In genomic region chr22:49094151-49094550, GRCh38 we compare ENCODE assay signal across 19 cellular contexts.
DNase-seq lines count a peak whose midpoint lies in the region; ATAC-seq and TF ChIP-seq lines count a peak whose summit lies in the region.
"Had no signal": no experiment of that assay in that cellular context is flagged by ENCODE, and none has a peak within 500 bp of the region (broad histone marks: within the 10 kb centered on the region; RNA-seq: fewer than 3 reads in every experiment).

No MANE protein-coding gene starts in this region.

- POLR2A ChIA-PET in WTC11 (lab: Charles Lee): no interaction called here

- no peaks in the 10 kb centered on the region for H3K4me1 ChIP-seq in prostate gland (replicated peaks)

- H3K27me3 ChIP-seq in prostate gland (replicated peaks; ENCODE audit: insufficient read depth): peaks cover 19% of the 10 kb centered on the region

- DNase-seq in Right ventricle myocardium inferior (ENCODE audit: missing footprints): peak; percentile 41
- no peak for DNase-seq in left ventricle myocardium superior
- peak; percentile 14 for DNase-seq in NB4 (ENCODE audit: low read depth)
- DNase-seq in NCI-H69 (lab: John Stamatoyannopoulos, UW): peak; percentile 80
- DNase-seq in WTC11 (ENCODE audit: low spot score): no peak
- no peak for DNase-seq in activated CD8-positive, alpha-beta memory T cell treated with anti-CD3 and anti-CD28 coated beads, Interleukin-2, amount 10 ng/mL, durations not matched to agents 7 days and 5 days
- DNase-seq in prostate gland (ENCODE audit: low spot score): no peak
- DNase-seq: DMS 273 treated with DMSO at 0.1 percent for 48 hours, GDM1, H9, KG1, NCI-H1436, NCI-H2107, NCI-H226, NCI-H526, T-cell had no signal

- H3K4me3 Mint-ChIP-seq in WTC11: no peak overlapping the region
- no peak overlapping the region for H3K4me3 Mint-ChIP-seq in activated CD8-positive, alpha-beta memory T cell treated with anti-CD3 and anti-CD28 coated beads, Interleukin-2, amount 10 ng/mL, durations not matched to agents 7 days and 5 days
- H3K4me3 Mint-ChIP-seq: H9, T-cell had no signal

- no peak for TF ChIP-seq POLR2A in NB4 (IDR thresholded peaks at IDR 0.05; ENCODE audit: extremely low read depth, insufficient read length)
- no peak for TF ChIP-seq POLR2A in prostate gland (IDR thresholded peaks at IDR 0.05)

- H3K27ac Mint-ChIP-seq in WTC11: no peak overlapping the region
- H3K27ac Mint-ChIP-seq in activated CD8-positive, alpha-beta memory T cell treated with anti-CD3 and anti-CD28 coated beads, Interleukin-2, amount 10 ng/mL, durations not matched to agents 7 days and 5 days: no peak overlapping the region
- H3K27ac Mint-ChIP-seq: H9, T-cell had no signal

- no peak for ATAC-seq in Right ventricle myocardium inferior
- ATAC-seq in left ventricle myocardium superior: no peak
- no peak for ATAC-seq in WTC11
- no peak for ATAC-seq in activated CD8-positive, alpha-beta memory T cell treated with anti-CD3 and anti-CD28 coated beads, Interleukin-2, amount 10 ng/mL, durations not matched to agents 7 days and 5 days
- ATAC-seq: A549, SK-N-SH treated with all-trans-retinoic acid at 6 μM for 48 hours, T-cell had no signal

- H3K9me3 Mint-ChIP-seq in WTC11: peaks cover 5% of the 10 kb centered on the region
- no peaks in the 10 kb centered on the region for H3K9me3 Mint-ChIP-seq in activated CD8-positive, alpha-beta memory T cell treated with anti-CD3 and anti-CD28 coated beads, Interleukin-2, amount 10 ng/mL, durations not matched to agents 7 days and 5 days (ENCODE audit: low read depth)
- H3K9me3 Mint-ChIP-seq: T-cell had no signal

- H3K4me3 ChIP-seq in NB4 (ENCODE audit: low read depth, low read length) (no peak overlapping the region), prostate gland (no peak overlapping the region)
- H3K4me3 ChIP-seq: A549 had no signal

- no peaks in the 10 kb centered on the region for H3K36me3 ChIP-seq in prostate gland

- H3K27ac ChIP-seq in prostate gland: no peak overlapping the region
- H3K27ac ChIP-seq: A549, C4-2B had no signal

- H3K36me3 Mint-ChIP-seq in WTC11: no peaks in the 10 kb centered on the region
- no peaks in the 10 kb centered on the region for H3K36me3 Mint-ChIP-seq in activated CD8-positive, alpha-beta memory T cell treated with anti-CD3 and anti-CD28 coated beads, Interleukin-2, amount 10 ng/mL, durations not matched to agents 7 days and 5 days
- H3K36me3 Mint-ChIP-seq: T-cell had no signal

- WGBS in prostate gland: 64% methylated on average over 7 of the region's 7 CpGs

- H3K27me3 Mint-ChIP-seq in WTC11 (ENCODE audit: low read depth): peaks cover 3% of the 10 kb centered on the region; the same call in 1 of the 2 replicates
- H3K27me3 Mint-ChIP-seq in activated CD8-positive, alpha-beta memory T cell treated with anti-CD3 and anti-CD28 coated beads, Interleukin-2, amount 10 ng/mL, durations not matched to agents 7 days and 5 days: no peaks in the 10 kb centered on the region

- CTCF ChIA-PET in WTC11 (lab: Charles Lee): no interaction called here
- CTCF ChIA-PET in activated CD8-positive, alpha-beta memory T cell treated with anti-CD3 and anti-CD28 coated beads, Interleukin-2, amount 10 ng/mL, durations not matched to agents 7 days and 5 days (lab: Charles Lee): no interaction called here

- no peak for TF ChIP-seq CTCF in NB4 (IDR thresholded peaks at IDR 0.05; ENCODE audit: low read depth, low read length)
- TF ChIP-seq CTCF in WTC11 (IDR thresholded peaks at IDR 0.05): no peak
- TF ChIP-seq CTCF in prostate gland (IDR thresholded peaks at IDR 0.05): no peak

- no peaks in the 10 kb centered on the region for H3K4me1 Mint-ChIP-seq in WTC11
- H3K4me1 Mint-ChIP-seq in activated CD8-positive, alpha-beta memory T cell treated with anti-CD3 and anti-CD28 coated beads, Interleukin-2, amount 10 ng/mL, durations not matched to agents 7 days and 5 days: no peaks in the 10 kb centered on the region
- H3K4me1 Mint-ChIP-seq: T-cell had no signal

- no peaks in the 10 kb centered on the region for H3K9me3 ChIP-seq in prostate gland
- H3K9me3 ChIP-seq: A549 had no signal

- intact Hi-C loops in Right ventricle myocardium inferior (cut with DNase I): no loop called here
- intact Hi-C loops in left ventricle myocardium superior (cut with micrococcal nuclease): no loop called here
- intact Hi-C loops in prostate gland (cut with DNase I): no loop called here

TF ChIP-seq in WTC11, 78 proteins besides CTCF, POLR2A, EP300 and RAD21 (continues in another document):
- TF ChIP-seq IRF1 (CRISPR knock-in tag; IDR thresholded peaks at IDR 0.05) (no peak), HMGA2 (CRISPR knock-in tag; IDR thresholded peaks at IDR 0.05) (no peak), ZSCAN18 (CRISPR knock-in tag; IDR thresholded peaks at IDR 0.05) (no peak), CREM (CRISPR knock-in tag; IDR thresholded peaks at IDR 0.05) (no peak), PRDM15 (CRISPR knock-in tag; IDR thresholded peaks at IDR 0.05) (no peak), ZNF317 (CRISPR knock-in tag; IDR thresholded peaks at IDR 0.05; ENCODE audit: borderline replicate concordance, low read depth) (no peak), NR2C2 (CRISPR knock-in tag; IDR thresholded peaks at IDR 0.05) (no peak), NR1H2 (CRISPR knock-in tag; IDR thresholded peaks at IDR 0.05) (no peak), PRRX2 (CRISPR knock-in tag; IDR thresholded peaks at IDR 0.05) (no peak), MYBL2 (CRISPR knock-in tag; IDR thresholded peaks at IDR 0.05) (no peak)

Comparison
In these comparisons a context has a peak if more than half of its experiments do, and no peak if none do; other contexts are left out.
1. DNase-seq: peak in Right ventricle myocardium inferior (single experiment), NB4 (single experiment) and NCI-H69 (single experiment); none in left ventricle myocardium superior (single experiment), WTC11 (single experiment), activated CD8-positive, alpha-beta memory T cell treated with anti-CD3 and anti-CD28 coated beads, Interleukin-2, amount 10 ng/mL, durations not matched to agents 7 days and 5 days (single experiment) and prostate gland (single experiment).